ENCODE assay signal across 10 cellular contexts in the genomic region with DNA sequence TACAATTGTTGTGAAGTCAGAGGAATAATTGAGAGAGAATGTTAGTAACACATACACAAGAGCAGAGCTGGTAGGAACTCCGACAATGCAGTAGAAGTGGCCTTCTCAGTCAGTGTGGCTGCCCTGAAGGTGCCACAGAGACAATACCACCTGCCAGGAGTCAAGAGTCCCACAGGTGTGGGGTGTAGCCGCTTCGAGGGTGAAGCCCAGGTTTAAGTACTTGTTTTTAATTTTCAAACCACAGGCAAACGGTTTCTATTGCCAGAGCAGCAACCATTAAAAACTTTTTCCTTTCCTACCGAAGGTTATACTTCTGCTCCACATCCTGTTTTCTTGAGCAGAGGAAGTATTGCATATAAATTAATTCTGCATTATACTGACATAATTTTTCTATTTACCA. TPM values are rescaled to one million over a fixed set of nuclear protein-coding genes. Genes with fewer than 3 reads are reported as not detected.
DNase-seq lines count a peak whose midpoint lies in the region; ATAC-seq, FAIRE-seq and TF ChIP-seq lines count a peak whose summit lies in the region.
"Had no signal": no experiment of that assay in that cellular context is flagged by ENCODE, and none has a peak within 500 bp of the region (broad histone marks: within the 10 kb centered on the region; RNA-seq: fewer than 3 reads in every experiment).

No MANE protein-coding gene starts in this region.

- no peak for TF ChIP-seq EP300 in ovary (IDR thresholded peaks at IDR 0.05)

- H3K9me3 ChIP-seq in CD4-positive, CD25-positive, alpha-beta regulatory T cell (ENCODE audit: control insufficient read depth in 2 of 2, low read length in 2 of 2): no peaks in the 10 kb centered on the region
- H3K9me3 ChIP-seq in SJSA1 (replicated peaks) (no peaks in the 10 kb centered on the region), keratinocyte (ENCODE audit: control insufficient read depth, low read depth, low read length) (no peaks in the 10 kb centered on the region), vagina (no peaks in the 10 kb centered on the region), ovary (no peaks in the 10 kb centered on the region)

- H3K36me3 Mint-ChIP-seq in CD4-positive, CD25-positive, alpha-beta regulatory T cell: no peaks in the 10 kb centered on the region

- dilution Hi-C loops in keratinocyte (cut with MboI; ENCODE audit: extremely low pct_ligation_motif_present, low sequenced_read_pairs): no loop called here

- H3K36me3 ChIP-seq in CD4-positive, CD25-positive, alpha-beta regulatory T cell (ENCODE audit: control insufficient read depth, insufficient read depth, low read length): no peaks in the 10 kb centered on the region
- H3K36me3 ChIP-seq in SJSA1: no peaks in the 10 kb centered on the region
- H3K36me3 ChIP-seq in keratinocyte (ENCODE audit: control insufficient read depth in 2 of 2, extremely low read depth in 1 of 2, insufficient read depth in 2 of 2, low read length in 2 of 2): no peaks in the 10 kb centered on the region
- no peaks in the 10 kb centered on the region for H3K36me3 ChIP-seq in vagina
- H3K36me3 ChIP-seq in ovary: no peaks in the 10 kb centered on the region

- H3K27me3 ChIP-seq in CD4-positive, CD25-positive, alpha-beta regulatory T cell (ENCODE audit: control insufficient read depth, insufficient read depth, low read length): peaks cover 4% of the 10 kb centered on the region
- no peaks in the 10 kb centered on the region for H3K27me3 ChIP-seq in SJSA1 (replicated peaks)
- H3K27me3 ChIP-seq in keratinocyte (ENCODE audit: control insufficient read depth, extremely low read depth, insufficient read depth, low read length): no peaks in the 10 kb centered on the region
- no peaks in the 10 kb centered on the region for H3K27me3 ChIP-seq in vagina
- H3K27me3 ChIP-seq in ovary: no peaks in the 10 kb centered on the region

- H2AFZ ChIP-seq in keratinocyte (ENCODE audit: control insufficient read depth, low read length): peak overlapping the region; percentile 69

- H3K4me1 Mint-ChIP-seq in CD4-positive, CD25-positive, alpha-beta regulatory T cell: peaks cover 19 to 48% (median 26%) of the 10 kb centered on the region in 4 donors

- peak overlapping the region; percentile 56 for H3K4me3 ChIP-seq in CD4-positive, CD25-positive, alpha-beta regulatory T cell (ENCODE audit: low read depth, low read length)
- H3K4me3 ChIP-seq in SJSA1: no peak overlapping the region
- no peak overlapping the region for H3K4me3 ChIP-seq in keratinocyte (ENCODE audit: control insufficient read depth in 2 of 3, extremely low read depth in 1 of 3, insufficient read depth in 2 of 3, low read depth in 1 of 3, low read length in 3 of 3)
- H3K4me3 ChIP-seq in vagina: no peak overlapping the region
- H3K4me3 ChIP-seq in ovary: no peak overlapping the region

- 78 to 84% (median 79%) methylated on average over 5 of the region's 5 CpGs for WGBS in ovary, 3 donors

- no peaks in the 10 kb centered on the region for H3K27me3 Mint-ChIP-seq in CD4-positive, CD25-positive, alpha-beta regulatory T cell

- TF ChIP-seq POLR2A in vagina (IDR thresholded peaks at IDR 0.05) (no peak), ovary (IDR thresholded peaks at IDR 0.05) (no peak)

- no peaks in the 10 kb centered on the region for H3K79me2 ChIP-seq in keratinocyte (ENCODE audit: control insufficient read depth, insufficient read depth, low read length)

- peak; percentile 39 to 43 for ATAC-seq in CD4-positive, CD25-positive, alpha-beta regulatory T cell (ENCODE audit: low read depth in 2 of 2)
- ATAC-seq in GM19324 (IDR thresholded peaks at IDR 0.05; ENCODE audit: low FRiP score, unreplicated experiment) (peak; percentile 29), GM21717 (IDR thresholded peaks at IDR 0.05; ENCODE audit: unreplicated experiment) (no peak)

- peak overlapping the region; percentile 23 for H3K9ac ChIP-seq in keratinocyte (ENCODE audit: control insufficient read depth, extremely low read depth, insufficient read depth, low read length)

- no peaks in the 10 kb centered on the region for H4K20me1 ChIP-seq in keratinocyte (ENCODE audit: control insufficient read depth, extremely low read depth, insufficient read depth, low read length)

- peak overlapping the region in 2 of 4 donors; percentile 34 to 59 for H3K4me3 Mint-ChIP-seq in CD4-positive, CD25-positive, alpha-beta regulatory T cell
- H3K4me3 Mint-ChIP-seq: nephron progenitor cell had no signal

- H3K27ac Mint-ChIP-seq in CD4-positive, CD25-positive, alpha-beta regulatory T cell: peak overlapping the region; percentile 32 to 94 (median 77)
- H3K27ac Mint-ChIP-seq: nephron progenitor cell had no signal

- no peak overlapping the region for H3K27ac ChIP-seq in CD4-positive, CD25-positive, alpha-beta regulatory T cell (ENCODE audit: insufficient read depth, low read length, poor library complexity, severe bottlenecking)
- H3K27ac ChIP-seq in SJSA1 (peak overlapping the region; percentile 83), keratinocyte (ENCODE audit: control insufficient read depth, insufficient read depth, low read length) (peak overlapping the region; percentile 92), vagina (no peak overlapping the region), ovary (no peak overlapping the region)

- no peak for FAIRE-seq in keratinocyte (lab: Jason Lieb, UNC)

- peaks cover 27% of the 10 kb centered on the region for H3K4me1 ChIP-seq in CD4-positive, CD25-positive, alpha-beta regulatory T cell (ENCODE audit: control insufficient read depth, insufficient read depth, low read length, poor library complexity, severe bottlenecking)
- peaks cover 28% of the 10 kb centered on the region for H3K4me1 ChIP-seq in SJSA1 (replicated peaks)
- peaks cover 38% of the 10 kb centered on the region for H3K4me1 ChIP-seq in keratinocyte (ENCODE audit: control insufficient read depth, extremely low read depth, insufficient read depth, low read length)
- H3K4me1 ChIP-seq in vagina: peaks cover 17% of the 10 kb centered on the region
- peaks cover 2% of the 10 kb centered on the region for H3K4me1 ChIP-seq in ovary (ENCODE audit: insufficient read depth)

- peaks cover 4% of the 10 kb centered on the region for H3K9me1 ChIP-seq in keratinocyte (ENCODE audit: control insufficient read depth, extremely low read depth, insufficient read depth, low read length)

- peaks cover 0 to 2% (median 0%) of the 10 kb centered on the region in 7 donors for H3K9me3 Mint-ChIP-seq in CD4-positive, CD25-positive, alpha-beta regulatory T cell

- peak in 2 of 3 donors; percentile 8 to 60 for DNase-seq in CD4-positive, CD25-positive, alpha-beta regulatory T cell
- DNase-seq in SJSA1 (ENCODE audit: low read depth in 1 of 2, low spot score in 2 of 2) (no peak), keratinocyte (ENCODE audit: low read depth, low spot score) (no peak), vagina (ENCODE audit: extremely low spot score in 2 of 2) (no peak), middle frontal gyrus (ENCODE audit: extremely low spot score, low spot score) (no peak), ovary (no peak)
- DNase-seq: nephron progenitor cell had no signal

- peak overlapping the region; percentile 89 for H3K4me2 ChIP-seq in keratinocyte (ENCODE audit: control insufficient read depth, extremely low read depth, insufficient read depth, low read depth, low read length)

- intact Hi-C loops in vagina (cut with DNase I) (no loop called here), ovary (cut with DNase I) (loop anchor here in 2 of 4 donors (5.0 kb wide), 1 partner anchor 967 kb away; a partner anchor contains a TSS)

- TF ChIP-seq CTCF in keratinocyte (optimal IDR thresholded peaks at IDR 0.05 in 1 of 3, IDR thresholded peaks at IDR 0.05 in 1 of 3, conservative IDR thresholded peaks at IDR 0.05 in 1 of 3; ENCODE audit: extremely low read depth in 1 of 3, insufficient read depth in 2 of 3, low read length in 3 of 3) (no peak), vagina (IDR thresholded peaks at IDR 0.05) (no peak), ovary (IDR thresholded peaks at IDR 0.05) (no peak)

RNA-seq across cellular contexts. Expression of a gene that starts 12.7 kb away (rescaled TPM):
- not detected for total RNA-seq in CD4-positive, CD25-positive, alpha-beta regulatory T cell
- not detected for polyA plus RNA-seq in CD4-positive, CD25-positive, alpha-beta regulatory T cell
- not detected in 2 replicates for total RNA-seq in SJSA1 (2014; rRNA removed; shearing (Covaris generic))
- polyA plus RNA-seq in keratinocyte (0.35 to 2.7 TPM (median 0.68 TPM) in 3 replicates), ovary (not detected)
- polyA plus RNA-seq in keratinocyte (2011; ENCODE audit: low read depth): not detected
- polyA plus RNA-seq in keratinocyte (2011; cell fraction: cytosol; rRNA removed): 0.92 and 1.6 TPM in 2 replicates
- polyA plus RNA-seq in keratinocyte (2011; cell fraction: nucleus; rRNA removed): 11.0 and 11.8 TPM in 2 replicates
- polyA plus RNA-seq in keratinocyte (2012; ENCODE audit: low replicate concordance): 0.06 and 0.21 TPM in 2 replicates
- 0.92 to 11.4 TPM (median 3.0 TPM) in 3 replicates for polyA minus RNA-seq in keratinocyte
- polyA minus RNA-seq in keratinocyte (2011; cell fraction: cytosol; rRNA and poly(A)+ RNA removed): 1.5 TPM
- 7.9 and 10.8 TPM in 2 replicates for polyA minus RNA-seq in keratinocyte (2011; cell fraction: nucleus; rRNA and poly(A)+ RNA removed)
- total RNA-seq in vagina (not detected), ovary (under 1 TPM in 1 of 7 donors, not detected in 6; 0.23 TPM)
- total RNA-seq: dermis microvascular lymphatic vessel endothelial cell had no signal

Comparison
In these comparisons a context has a peak if more than half of its experiments do, and no peak if none do; other contexts are left out.
1. DNase-seq: peak in CD4-positive, CD25-positive, alpha-beta regulatory T cell (2 of 3); none in SJSA1 (0 of 2), keratinocyte (single experiment), vagina (0 of 2), middle frontal gyrus (single experiment) and ovary (0 of 5).
2. H3K27ac ChIP-seq: peak in SJSA1 (single experiment) and keratinocyte (single experiment); none in CD4-positive, CD25-positive, alpha-beta regulatory T cell (single experiment), vagina (single experiment) and ovary (0 of 2).